ENCODE assay signal across 1 cellular context in genomic region chr2:29322011-29322410, GRCh38.
TF ChIP-seq lines count a peak whose summit lies in the region.

No MANE protein-coding gene starts in this region.

TF ChIP-seq in HepG2, 621 proteins besides CTCF, POLR2A, EP300 and RAD21 (continued from another document):
- TF ChIP-seq ZNF609 (CRISPR knock-in tag; IDR thresholded peaks at IDR 0.05; ENCODE audit: borderline replicate concordance) (no peak), SNAPC2 (CRISPR knock-in tag; IDR thresholded peaks at IDR 0.05) (no peak), NFAT5 (CRISPR knock-in tag; IDR thresholded peaks at IDR 0.05) (no peak), ZNF468 (CRISPR knock-in tag; IDR thresholded peaks at IDR 0.05) (no peak), GATAD1 (CRISPR knock-in tag; IDR thresholded peaks at IDR 0.05) (no peak), ZNF597 (CRISPR knock-in tag; IDR thresholded peaks at IDR 0.05) (no peak), CBFB (CRISPR knock-in tag; IDR thresholded peaks at IDR 0.05) (no peak)
